Comparison of ENCODE assay signal across 26 cellular contexts in genomic region chrX:91081873-91082272, GRCh38.
"Had no signal": no experiment of that assay in that cellular context is flagged by ENCODE, and none has a peak within 500 bp of the region (broad histone marks: within the 10 kb centered on the region; RNA-seq: fewer than 3 reads in every experiment).

No MANE protein-coding gene starts in this region.

- FAIRE-seq: urothelium cell line had no signal

- H3K9me3 ChIP-seq: suprapubic skin, testis, thoracic aorta, thyroid gland, tibial artery, tibial nerve, transverse colon, uterus, vagina had no signal

- H3K36me3 ChIP-seq: stomach, suprapubic skin, thoracic aorta, thyroid gland, tibial artery, tibial nerve, transverse colon, upper lobe of left lung, vagina had no signal

- H3K4me1 ChIP-seq: stomach, suprapubic skin, testis, thyroid gland, tibial artery, tibial nerve, transverse colon, upper lobe of left lung, uterus, vagina had no signal

- DNase-seq: stimulated activated CD4-positive, alpha-beta T cell treated with anti-CD3 and anti-CD28 coated beads, Interleukin-2, amount 100 ng/mL, for 48 hours; stimulated activated CD4-positive, alpha-beta T cell treated with anti-CD3 and anti-CD28 coated beads, Interleukin-4, amount 100 ng/mL, for 1 hour; stimulated activated CD4-positive, alpha-beta T cell treated with anti-CD3 and anti-CD28 coated beads, Interleukin-4, amount 100 ng/mL, for 24 hours; stimulated activated CD4-positive, alpha-beta T cell treated with anti-CD3 and anti-CD28 coated beads, Interleukin-4, amount 100 ng/mL, for 4 hours; stimulated activated CD8-positive, alpha-beta memory T cell treated with anti-CD3 and anti-CD28 coated beads, Interleukin-4, amount 100 ng/mL, for 48 hours; stimulated activated naive B cell treated with anti-CD40 and anti-IgM and Interleukin-4, amounts not matched to agents 10 μg/mL and 1 μg/mL and 100 μg/mL, for 72 hours; stimulated activated naive CD4-positive, alpha-beta T cell; stimulated activated naive CD4-positive, alpha-beta T cell treated with Interleukin-2 at 50 U/mL for 16 hours; stimulated activated naive CD8-positive, alpha-beta T cell treated with anti-CD3 and anti-CD28 coated beads, Interleukin-15, amount 100 ng/mL, for 72 hours; stimulated activated naive CD8-positive, alpha-beta T cell treated with anti-CD3 and anti-CD28 coated beads, Interleukin-15, Interleukin-2, amounts not matched to agents 100 U/mL and 50 U/mL, for 24 hours; stomach; substantia nigra; testis; thyroid gland; tibial artery; transverse colon; trophoblast cell; uterus had no signal

- H3K4me3 ChIP-seq: stomach, suprapubic skin, testis, thoracic aorta, thyroid gland, tibial artery, tibial nerve, transverse colon, upper lobe of left lung, uterus, vagina had no signal

- H3K27me3 ChIP-seq: stomach, suprapubic skin, testis, thyroid gland, tibial artery, tibial nerve, transverse colon, upper lobe of left lung, uterus, vagina had no signal

- ATAC-seq: stimulated activated effector memory CD8-positive, alpha-beta T cell treated with anti-CD3 and anti-CD28 coated beads, Interleukin-12 subunit alpha, Interleukin-12 subunit beta, amount 100 ng/mL, for 72 hours; stimulated activated memory B cell treated with anti-CD40 and anti-IgM and Interleukin-4, amounts not matched to agents 10 μg/mL and 1 μg/mL and 100 μg/mL, for 72 hours; stimulated activated naive B cell treated with anti-CD40 and anti-IgM and Interleukin-4, amounts not matched to agents 10 μg/mL and 1 μg/mL and 100 μg/mL, for 72 hours; stimulated activated naive CD8-positive, alpha-beta T cell treated with anti-CD3 and anti-CD28 coated beads, Interleukin-15, amount 100 ng/mL, for 72 hours; stimulated activated naive CD8-positive, alpha-beta T cell treated with anti-CD3 and anti-CD28 coated beads, Interleukin-15, Interleukin-2, amounts not matched to agents 100 U/mL and 50 U/mL, for 24 hours had no signal

- H3K27ac ChIP-seq: stomach, suprapubic skin, testis, thoracic aorta, thyroid gland, tibial artery, tibial nerve, transverse colon, upper lobe of left lung, uterus, vagina had no signal
